Comparison of ENCODE assay signal across 22 cellular contexts in genomic region chr19:17837972-17838371, GRCh38. TPM values are rescaled to one million over a fixed set of nuclear protein-coding genes. Genes with fewer than 3 reads are reported as not detected.
DNase-seq lines count a peak whose midpoint lies in the region; ATAC-seq, FAIRE-seq and TF ChIP-seq lines count a peak whose summit lies in the region.
"Had no signal": no experiment of that assay in that cellular context is flagged by ENCODE, and none has a peak within 500 bp of the region (broad histone marks: within the 10 kb centered on the region; RNA-seq: fewer than 3 reads in every experiment).

No MANE protein-coding gene starts in this region.

- no peak for DNase-seq in activated T-cell treated with anti-CD3 and anti-CD28 coated beads, Interleukin-2, amount 50 U/mL, for 24 hours
- DNase-seq in activated T-cell treated with anti-CD3 and anti-CD28 coated beads, Interleukin-2, amount 50 U/mL, for 48 hours = no peak
- DNase-seq in T-helper 17 cell = no peak
- no peak for DNase-seq in memory B cell (ENCODE audit: low spot score in 2 of 2)
- DNase-seq in stimulated activated naive B cell treated with anti-CD40 and anti-IgM and Interleukin-4, amounts not matched to agents 10 μg/mL and 1 μg/mL and 100 μg/mL, for 72 hours = no peak
- no peak for DNase-seq in breast epithelium (ENCODE audit: low spot score in 2 of 2)
- DNase-seq in GM19239 (ENCODE audit: insufficient read length, low spot score) = no peak
- DNase-seq: 8988T, EL, GF-D8, H7, Karpas-422, NCI-H1417, NCI-H1694 treated with DMSO at 0.1 percent for 48 hours, NCI-H2081 treated with DMSO at 0.1 percent for 48 hours, NCI-H446, NCI-H526 had no signal

- intact Hi-C loops in breast epithelium (cut with DNase I; ENCODE audit: low total_unique reads) = no loop called here

- peaks cover 26% of the 10 kb centered on the region for H3K4me1 Mint-ChIP-seq in activated T-cell treated with anti-CD3 and anti-CD28 coated beads, Interleukin-2, amount 50 U/mL, for 24 hours (ENCODE audit: low read depth)
- peaks cover 18% of the 10 kb centered on the region for H3K4me1 Mint-ChIP-seq in T-helper 17 cell
- H3K4me1 Mint-ChIP-seq in memory B cell = peaks cover 4% of the 10 kb centered on the region
- peaks cover 5 to 12% of the 10 kb centered on the region in 2 donors for H3K4me1 Mint-ChIP-seq in stimulated activated naive B cell treated with anti-CD40 and anti-IgM and Interleukin-4, amounts not matched to agents 10 μg/mL and 1 μg/mL and 100 μg/mL, for 72 hours

- no peaks in the 10 kb centered on the region for H3K27me3 ChIP-seq in breast epithelium
- H3K27me3 ChIP-seq: BLaER1 treated with 17β-estradiol and CSF1 and Interleukin-3, amounts not matched to agents 10 nM and 100 nM; SJSA1 had no signal

- no peak overlapping the region for H3K4me3 ChIP-seq in breast epithelium
- H3K4me3 ChIP-seq: BLaER1 treated with 17β-estradiol and CSF1 and Interleukin-3, amounts not matched to agents 10 nM and 100 nM; SJSA1 had no signal

- H3K36me3 ChIP-seq in breast epithelium = no peaks in the 10 kb centered on the region

- FAIRE-seq in GM19239 (lab: Jason Lieb, UNC) = no peak

- TF ChIP-seq CTCF in breast epithelium (IDR thresholded peaks at IDR 0.05) = no peak

- no peaks in the 10 kb centered on the region for H3K27me3 Mint-ChIP-seq in activated T-cell treated with anti-CD3 and anti-CD28 coated beads, Interleukin-2, amount 50 U/mL, for 24 hours
- H3K27me3 Mint-ChIP-seq in T-helper 17 cell (no peaks in the 10 kb centered on the region), memory B cell (no peaks in the 10 kb centered on the region)
- H3K27me3 Mint-ChIP-seq in stimulated activated naive B cell treated with anti-CD40 and anti-IgM and Interleukin-4, amounts not matched to agents 10 μg/mL and 1 μg/mL and 100 μg/mL, for 72 hours = no peaks in the 10 kb centered on the region
- H3K27me3 Mint-ChIP-seq: IgD-negative memory B cell had no signal

- H3K27ac Mint-ChIP-seq in activated T-cell treated with anti-CD3 and anti-CD28 coated beads, Interleukin-2, amount 50 U/mL, for 24 hours = peak overlapping the region; percentile 76
- H3K27ac Mint-ChIP-seq in T-helper 17 cell (peak overlapping the region; percentile 8), memory B cell (peak overlapping the region; percentile 20)
- H3K27ac Mint-ChIP-seq in stimulated activated naive B cell treated with anti-CD40 and anti-IgM and Interleukin-4, amounts not matched to agents 10 μg/mL and 1 μg/mL and 100 μg/mL, for 72 hours = peak overlapping the region; percentile 38
- H3K27ac Mint-ChIP-seq: IgD-negative memory B cell had no signal

- ATAC-seq in T-helper 17 cell (no peak), memory B cell (ENCODE audit: low read depth) (no peak)
- no peak for ATAC-seq in stimulated activated naive B cell treated with anti-CD40 and anti-IgM and Interleukin-4, amounts not matched to agents 10 μg/mL and 1 μg/mL and 100 μg/mL, for 72 hours (replicated peaks)
- ATAC-seq: Right ventricle myocardium inferior had no signal

- no peaks in the 10 kb centered on the region for H3K4me1 ChIP-seq in breast epithelium
- H3K4me1 ChIP-seq: SJSA1 had no signal

- no peak overlapping the region for H3K27ac ChIP-seq in breast epithelium
- H3K27ac ChIP-seq: BLaER1 treated with 17β-estradiol and CSF1 and Interleukin-3, amounts not matched to agents 10 nM and 100 nM; SJSA1 had no signal

- H3K9me3 Mint-ChIP-seq in activated T-cell treated with anti-CD3 and anti-CD28 coated beads, Interleukin-2, amount 50 U/mL, for 24 hours = no peaks in the 10 kb centered on the region
- H3K9me3 Mint-ChIP-seq in memory B cell = no peaks in the 10 kb centered on the region
- no peaks in the 10 kb centered on the region for H3K9me3 Mint-ChIP-seq in stimulated activated naive B cell treated with anti-CD40 and anti-IgM and Interleukin-4, amounts not matched to agents 10 μg/mL and 1 μg/mL and 100 μg/mL, for 72 hours
- H3K9me3 Mint-ChIP-seq: IgD-negative memory B cell had no signal

- H3K36me3 Mint-ChIP-seq in activated T-cell treated with anti-CD3 and anti-CD28 coated beads, Interleukin-2, amount 50 U/mL, for 24 hours (ENCODE audit: low read depth) = peaks cover 92% of the 10 kb centered on the region
- H3K36me3 Mint-ChIP-seq in T-helper 17 cell (ENCODE audit: low read depth) (peaks cover 13% of the 10 kb centered on the region), memory B cell (peaks cover 39% of the 10 kb centered on the region)
- peaks cover 55 to 69% of the 10 kb centered on the region in 2 donors for H3K36me3 Mint-ChIP-seq in stimulated activated naive B cell treated with anti-CD40 and anti-IgM and Interleukin-4, amounts not matched to agents 10 μg/mL and 1 μg/mL and 100 μg/mL, for 72 hours

- TF ChIP-seq POLR2A in breast epithelium (IDR thresholded peaks at IDR 0.05) = no peak

- no peak overlapping the region for H3K4me3 Mint-ChIP-seq in activated T-cell treated with anti-CD3 and anti-CD28 coated beads, Interleukin-2, amount 50 U/mL, for 24 hours
- no peak overlapping the region for H3K4me3 Mint-ChIP-seq in T-helper 17 cell
- no peak overlapping the region for H3K4me3 Mint-ChIP-seq in memory B cell
- H3K4me3 Mint-ChIP-seq in stimulated activated naive B cell treated with anti-CD40 and anti-IgM and Interleukin-4, amounts not matched to agents 10 μg/mL and 1 μg/mL and 100 μg/mL, for 72 hours = no peak overlapping the region
- H3K4me3 Mint-ChIP-seq: IgD-negative memory B cell had no signal

- H3K9me3 ChIP-seq in T-helper 17 cell (ENCODE audit: control insufficient read depth, low read length, poor library complexity, severe bottlenecking) (no peaks in the 10 kb centered on the region), breast epithelium (no peaks in the 10 kb centered on the region)
- H3K9me3 ChIP-seq: SJSA1 had no signal

RNA-seq across cellular contexts. Expression of gene JAK3, which starts 9.8 kb away (rescaled TPM):
- total RNA-seq in T-helper 17 cell = 100 to 1,000 TPM; 149 to 211 TPM
- 10 to 100 TPM in 1 of 3 donors, 1 to 10 TPM in 2; 2.8 to 13.1 (median 3.5) TPM for total RNA-seq in breast epithelium

RNA-seq across cellular contexts. Expression of gene INSL3, which starts 16.7 kb away (rescaled TPM):
- total RNA-seq in T-helper 17 cell = 1 to 10 TPM; 5.0 to 9.1 TPM
- under 1 TPM in 1 of 3 donors, not detected in 2; 0.66 TPM for total RNA-seq in breast epithelium
- total RNA-seq: H7, M059J, Right ventricle myocardium inferior, SJSA1 had no signal

RNA-seq across cellular contexts. Expression of gene RPL18A, which starts 21.7 kb away (rescaled TPM):
- total RNA-seq in T-helper 17 cell (1,000 to 10,000 TPM; 3,447 to 3,486 TPM), breast epithelium (1,000 to 10,000 TPM; 1,333 to 1,973 (median 1,587) TPM)

RNA-seq across cellular contexts. Expression of gene SLC5A5, which starts 33.8 kb away (rescaled TPM):
- total RNA-seq in T-helper 17 cell (1 to 10 TPM; 1.3 to 2.0 TPM), breast epithelium (not detected)
- total RNA-seq: M059J, Right ventricle myocardium inferior, SJSA1 had no signal

RNA-seq across cellular contexts. Expression of gene B3GNT3, which starts 43.0 kb away (rescaled TPM):
- under 1 TPM; 0.52 to 0.94 TPM for total RNA-seq in T-helper 17 cell
- 1 to 10 TPM in 2 of 3 donors, under 1 TPM in 1; 0.32 to 6.9 (median 2.0) TPM for total RNA-seq in breast epithelium
- total RNA-seq: Right ventricle myocardium inferior, SJSA1 had no signal

Comparison
In these comparisons a context has a peak if more than half of its experiments do, and no peak if none do; other contexts are left out.
1. H3K27ac Mint-ChIP-seq: peak in every context shown above with its lines; median percentile 76 in activated T-cell treated with anti-CD3 and anti-CD28 coated beads, Interleukin-2, amount 50 U/mL, for 24 hours; 38 in stimulated activated naive B cell treated with anti-CD40 and anti-IgM and Interleukin-4, amounts not matched to agents 10 μg/mL and 1 μg/mL and 100 μg/mL, for 72 hours; 20 in memory B cell; 8 in T-helper 17 cell.
2. RNA of gene JAK3, which starts 9.8 kb away (total RNA-seq): 149 to 211 TPM in T-helper 17 cell; 2.8 to 13.1 TPM in breast epithelium; every median in the first group is over 10 times any median in the second.